Comparison of ENCODE assay signal across 10 cellular contexts in the genomic region with DNA sequence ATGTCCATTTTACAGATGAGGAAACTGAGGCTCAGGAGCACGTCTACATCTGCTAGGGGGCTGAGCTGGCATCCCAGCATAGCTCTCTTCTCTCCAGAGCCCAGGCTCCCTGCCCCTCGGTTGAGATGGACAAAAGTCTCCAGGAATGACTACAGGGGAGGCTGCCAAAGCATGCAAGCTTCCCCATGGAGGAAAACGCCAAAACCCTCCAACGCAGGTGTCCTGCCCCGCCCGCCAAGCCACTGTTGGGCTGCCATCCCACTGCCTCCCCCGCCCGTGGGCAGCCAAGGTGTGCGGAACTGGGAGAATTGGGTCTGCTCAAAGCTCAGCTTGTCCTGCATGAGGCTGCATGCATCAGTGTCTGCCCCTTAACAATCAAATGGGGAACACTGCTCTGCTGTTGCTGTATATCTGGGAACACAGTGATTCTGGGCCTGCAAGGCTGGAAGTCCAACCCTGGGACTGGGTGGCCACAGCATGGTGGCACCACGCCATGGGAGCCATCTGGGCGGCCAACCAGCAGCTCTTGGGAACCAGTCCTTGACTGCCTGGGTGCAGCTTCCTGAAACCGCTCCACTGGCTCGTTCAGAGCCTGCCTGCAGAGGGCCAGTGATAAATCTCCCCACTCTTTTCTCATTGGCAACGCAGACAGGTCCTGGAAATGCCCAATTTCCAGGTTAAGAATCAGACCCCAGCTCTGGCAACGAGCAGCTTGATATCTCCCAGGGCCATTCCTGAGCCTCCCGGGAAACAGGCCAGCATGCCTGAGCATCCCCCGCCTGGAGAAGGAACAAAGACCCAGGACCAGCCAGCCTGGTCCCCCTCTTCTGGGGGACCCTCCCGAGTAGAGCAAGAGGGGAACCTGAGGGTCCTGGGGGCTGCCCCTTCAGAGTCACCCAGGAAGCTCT. TPM values are rescaled to one million over a fixed set of nuclear protein-coding genes. Genes with fewer than 3 reads are reported as not detected.
A peak's percentile ranks its signal among the peaks of the same experiment; 100 is the strongest.
DNase-seq lines count a peak whose midpoint lies in the region; ATAC-seq and TF ChIP-seq lines count a peak whose summit lies in the region.
"Had no signal": no experiment of that assay in that cellular context is flagged by ENCODE, and none has a peak within 500 bp of the region (broad histone marks: within the 10 kb centered on the region; RNA-seq: fewer than 3 reads in every experiment).

No MANE protein-coding gene starts in this region.

- H3K79me1 ChIP-seq in trophoblast cell (ENCODE audit: low read length) = peaks cover 5% of the 10 kb centered on the region

- H2AFZ ChIP-seq in SK-N-SH (ENCODE audit: low read depth) = no peak overlapping the region
- H2AFZ ChIP-seq in trophoblast cell (ENCODE audit: insufficient read depth, low read length, poor library complexity) = no peak overlapping the region

- no peak for ATAC-seq in CD4-positive, CD25-positive, alpha-beta regulatory T cell (ENCODE audit: low read depth in 2 of 2)
- peak in 3 of 4 donors; percentile 20 to 34 (median 30) for ATAC-seq in psoas muscle
- ATAC-seq in GM19455 (IDR thresholded peaks at IDR 0.05; ENCODE audit: unreplicated experiment) = no peak

- H3K18ac ChIP-seq in trophoblast cell (ENCODE audit: low read length) = no peak overlapping the region

- CTCF ChIA-PET in SK-N-SH (lab: Yijun Ruan, JAX) = interaction anchor here (1.1 to 30.3 kb wide), 7 partner anchors 8 to 95 kb away, joined by 3 to 810 read pairs (median 23); partner anchors contain the start of gene GTF3C5

- no peak overlapping the region for H3K14ac ChIP-seq in trophoblast cell (ENCODE audit: low read length)

- no peaks in the 10 kb centered on the region for H3K9me3 Mint-ChIP-seq in CD4-positive, CD25-positive, alpha-beta regulatory T cell

- WGBS in SK-N-SH (ENCODE audit: low lambda C conversion rate) = 91% methylated on average over 10 of the region's 18 CpGs
- 25 to 36% (median 29%) methylated on average over 17 to 18 of the region's 18 CpGs for WGBS in psoas muscle, 3 donors
- WGBS in trophoblast cell (ENCODE audit: extremely low coverage, insufficient coverage, insufficient read length) = no CpG with 5 or more reads among the region's 18 CpGs

- no peaks in the 10 kb centered on the region for H3K27me3 ChIP-seq in CD4-positive, CD25-positive, alpha-beta regulatory T cell (ENCODE audit: control insufficient read depth, insufficient read depth, low read length)
- H3K27me3 ChIP-seq in SK-N-SH (ENCODE audit: insufficient read depth) (no peaks in the 10 kb centered on the region), psoas muscle (ENCODE audit: insufficient read depth in 3 of 3, low read length in 2 of 3) (no peaks in the 10 kb centered on the region), trophoblast cell (ENCODE audit: insufficient read depth, low read length) (no peaks in the 10 kb centered on the region)

- H2BK5ac ChIP-seq in trophoblast cell (ENCODE audit: low read depth, low read length, poor library complexity) = no peak overlapping the region

- no peak overlapping the region for H4K8ac ChIP-seq in trophoblast cell (ENCODE audit: low read depth, low read length)

- H3K4me3 Mint-ChIP-seq in CD4-positive, CD25-positive, alpha-beta regulatory T cell = peak overlapping the region in 3 of 4 donors; percentile 52 to 59 (median 54)

- H3K27me3 Mint-ChIP-seq in CD4-positive, CD25-positive, alpha-beta regulatory T cell = no peaks in the 10 kb centered on the region

- POLR2A ChIA-PET in SK-N-SH (lab: Yijun Ruan, JAX) = interaction anchor here (1.2 to 4.6 kb wide), 3 partner anchors 15 to 31 kb away, joined by 4 to 51 read pairs (median 21); no protein-coding TSS in a partner anchor

- no peaks in the 10 kb centered on the region for H3K9me3 ChIP-seq in CD4-positive, CD25-positive, alpha-beta regulatory T cell (ENCODE audit: control insufficient read depth in 2 of 2, low read length in 2 of 2)
- no peaks in the 10 kb centered on the region for H3K9me3 ChIP-seq in SK-N-SH
- no peaks in the 10 kb centered on the region for H3K9me3 ChIP-seq in psoas muscle
- peaks cover 4% of the 10 kb centered on the region for H3K9me3 ChIP-seq in trophoblast cell (ENCODE audit: insufficient read depth, low read depth, low read length)

- H3F3A ChIP-seq in SK-N-SH (replicated peaks; ENCODE audit: insufficient read depth) = peaks cover 10% of the 10 kb centered on the region

- intact Hi-C loops in head of caudate nucleus (cut with DNase I) (no loop called here), psoas muscle (cut with DNase I) (no loop called here)

- peaks cover 73% of the 10 kb centered on the region for H4K20me1 ChIP-seq in SK-N-SH (ENCODE audit: insufficient read depth)

- H3K79me2 ChIP-seq in SK-N-SH (ENCODE audit: insufficient read depth) (peaks cover 32% of the 10 kb centered on the region), trophoblast cell (ENCODE audit: control insufficient read depth, insufficient read depth, low read length, poor library complexity) (peaks cover 6% of the 10 kb centered on the region)

- H3K36me3 Mint-ChIP-seq in CD4-positive, CD25-positive, alpha-beta regulatory T cell = no peaks in the 10 kb centered on the region

- no peak overlapping the region for H4K91ac ChIP-seq in trophoblast cell (ENCODE audit: low read depth, low read length)

- H3K27ac ChIP-seq in CD4-positive, CD25-positive, alpha-beta regulatory T cell (ENCODE audit: insufficient read depth, low read length, poor library complexity, severe bottlenecking) = peak overlapping the region; percentile 15
- H3K27ac ChIP-seq in SK-N-SH (ENCODE audit: low read depth in 2 of 2, low read length in 1 of 2) (peak overlapping the region in 1 of 2 experiments; percentile 99; a peak in 2 of 4 replicates), psoas muscle (peak overlapping the region; percentile 90), trophoblast cell (ENCODE audit: low read depth, low read length) (no peak overlapping the region)

- no peak overlapping the region for H3K23ac ChIP-seq in trophoblast cell (ENCODE audit: low read length)

- no peaks in the 10 kb centered on the region for H3K36me3 ChIP-seq in CD4-positive, CD25-positive, alpha-beta regulatory T cell (ENCODE audit: control insufficient read depth, insufficient read depth, low read length)
- H3K36me3 ChIP-seq in SK-N-SH (replicated peaks in 1 of 2; ENCODE audit: control insufficient read depth in 1 of 2, insufficient read depth in 2 of 2, low read length in 1 of 2) = peaks cover 0 to 5% of the 10 kb centered on the region in 2 experiments
- no peaks in the 10 kb centered on the region for H3K36me3 ChIP-seq in psoas muscle (ENCODE audit: insufficient read depth in 1 of 2, low read depth in 1 of 2)
- H3K36me3 ChIP-seq in trophoblast cell (ENCODE audit: control insufficient read depth in 1 of 2, insufficient read depth in 2 of 2, low read length in 2 of 2) = no peaks in the 10 kb centered on the region

- H3K4me1 Mint-ChIP-seq in CD4-positive, CD25-positive, alpha-beta regulatory T cell = peaks cover 0 to 87% (median 29%) of the 10 kb centered on the region in 4 donors

- H2AK5ac ChIP-seq in trophoblast cell (ENCODE audit: low read length) = no peak overlapping the region

- H3K4me2 ChIP-seq in SK-N-SH (no peak overlapping the region; the same call in 1 of the 2 replicates), trophoblast cell (ENCODE audit: low read length) (no peak overlapping the region)

- TF ChIP-seq EP300 in SK-N-SH (IDR thresholded peaks at IDR 0.05; ENCODE audit: borderline replicate concordance in 1 of 2, low read depth in 1 of 2, low read length in 1 of 2) = peak in 1 of 2 experiments; percentile 23; a peak in 1 of 4 replicates

- H3K4ac ChIP-seq in trophoblast cell (ENCODE audit: low read depth, low read length) = no peak overlapping the region

- H3K4me3 ChIP-seq in CD4-positive, CD25-positive, alpha-beta regulatory T cell (ENCODE audit: low read depth, low read length) = no peak overlapping the region
- H3K4me3 ChIP-seq in SK-N-SH (ENCODE audit: low read depth in 2 of 2, low read length in 1 of 2) (no peak overlapping the region; a peak in 1 of 4 replicates), psoas muscle (peak overlapping the region; percentile 93), trophoblast cell (ENCODE audit: low read depth, low read length) (no peak overlapping the region)

- peaks cover 94% of the 10 kb centered on the region for H3K4me1 ChIP-seq in CD4-positive, CD25-positive, alpha-beta regulatory T cell (ENCODE audit: control insufficient read depth, insufficient read depth, low read length, poor library complexity, severe bottlenecking)
- H3K4me1 ChIP-seq in SK-N-SH (ENCODE audit: control insufficient read depth in 1 of 2, insufficient read depth in 2 of 2, low read depth in 1 of 2, low read length in 1 of 2) (peaks cover 22 to 85% of the 10 kb centered on the region in 2 experiments), psoas muscle (peaks cover 84% of the 10 kb centered on the region), trophoblast cell (ENCODE audit: control insufficient read depth in 1 of 2, insufficient read depth in 2 of 2, low read length in 2 of 2) (peaks cover 30 to 41% of the 10 kb centered on the region in 2 experiments)

- no peak for DNase-seq in CD4-positive, CD25-positive, alpha-beta regulatory T cell
- DNase-seq in SK-N-SH = peak; percentile 69
- peak; percentile 78 to 96 (median 92) for DNase-seq in head of caudate nucleus
- peak; percentile 77 to 90 for DNase-seq in psoas muscle
- no peak for DNase-seq in stimulated activated CD4-positive, alpha-beta T cell treated with anti-CD3 and anti-CD28 coated beads, Interleukin-12 subunit alpha, Interleukin-12 subunit beta, amount 100 ng/mL, for 4 hours
- DNase-seq in trophoblast cell = no peak
- no peak for DNase-seq in activated CD8-positive, alpha-beta memory T cell treated with anti-CD3 and anti-CD28 coated beads, Interleukin-2, amount 50 U/mL, for 4 hours
- DNase-seq: activated naive CD4-positive, alpha-beta T cell; KBM-7 had no signal

- no peak for TF ChIP-seq CTCF in SK-N-SH (IDR thresholded peaks at IDR 0.05)
- TF ChIP-seq CTCF in psoas muscle (IDR thresholded peaks at IDR 0.05) = peak; percentile 9

- H2BK12ac ChIP-seq in trophoblast cell (ENCODE audit: low read length) = no peak overlapping the region

- H3K9ac ChIP-seq in SK-N-SH (no peak overlapping the region), trophoblast cell (ENCODE audit: low read length) (no peak overlapping the region)

- H3K27ac Mint-ChIP-seq in CD4-positive, CD25-positive, alpha-beta regulatory T cell = peak overlapping the region; percentile 23 to 78 (median 71)

- no peak overlapping the region for H2BK120ac ChIP-seq in trophoblast cell (ENCODE audit: insufficient read depth, low read length, poor library complexity)

- no peak; the same call in 1 of the 2 replicates for TF ChIP-seq RAD21 in SK-N-SH (IDR thresholded peaks at IDR 0.05; ENCODE audit: low read length)

- H3K9me2 ChIP-seq in SK-N-SH = no peaks in the 10 kb centered on the region

- H4K12ac ChIP-seq in trophoblast cell (ENCODE audit: low read depth, low read length) = no peak overlapping the region

RNA-seq across cellular contexts. Expression of gene RALGDS, which starts 3.5 kb away (rescaled TPM):
- 228 TPM for total RNA-seq in CD4-positive, CD25-positive, alpha-beta regulatory T cell
- polyA plus RNA-seq in CD4-positive, CD25-positive, alpha-beta regulatory T cell = 10 to 100 TPM; 34.6 to 64.2 (median 49.2) TPM
- polyA plus RNA-seq in SK-N-SH (2012; rRNA removed) = 64.1 and 64.7 TPM in 2 replicates
- polyA plus RNA-seq in SK-N-SH (2012; cell fraction: cytosol; rRNA removed) = 29.8 and 47.9 TPM in 2 replicates
- polyA plus RNA-seq in SK-N-SH (2012; cell fraction: nucleus; rRNA removed) = 152 and 169 TPM in 2 replicates
- total RNA-seq in psoas muscle = 10 to 100 TPM; 13.3 to 64.6 (median 21.4) TPM
- polyA plus RNA-seq in psoas muscle = 10 to 100 TPM; 12.3 to 21.1 (median 17.2) TPM
- 39.2 and 39.5 TPM in 2 replicates for polyA plus RNA-seq in trophoblast cell (2013)

RNA-seq across cellular contexts. Expression of gene GBGT1, which starts 46.2 kb away (rescaled TPM):
- total RNA-seq in CD4-positive, CD25-positive, alpha-beta regulatory T cell = 1.5 TPM
- polyA plus RNA-seq in CD4-positive, CD25-positive, alpha-beta regulatory T cell = 1 to 10 TPM in 1 of 4 donors, under 1 TPM in 1, not detected in 2; 0.67 to 1.6 TPM
- polyA plus RNA-seq in SK-N-SH (2012; rRNA removed) (0.45 and 0.51 TPM in 2 replicates), psoas muscle (1 to 10 TPM; 1.6 to 2.9 (median 2.7) TPM)
- polyA plus RNA-seq in SK-N-SH (2012; cell fraction: cytosol; rRNA removed) = 0.22 and 0.30 TPM in 2 replicates
- polyA plus RNA-seq in SK-N-SH (2012; cell fraction: nucleus; rRNA removed) = 1.1 and 1.7 TPM in 2 replicates
- 1 to 10 TPM; 2.0 to 4.4 (median 3.3) TPM for total RNA-seq in psoas muscle
- 10.3 and 11.1 TPM in 2 replicates for polyA plus RNA-seq in trophoblast cell (2013)

RNA-seq across cellular contexts. Expression of gene CEL, which starts 55.7 kb away (rescaled TPM):
- total RNA-seq in CD4-positive, CD25-positive, alpha-beta regulatory T cell = 0.37 TPM
- polyA plus RNA-seq in CD4-positive, CD25-positive, alpha-beta regulatory T cell = not detected
- 0.75 and 0.87 TPM in 2 replicates for polyA plus RNA-seq in SK-N-SH (2012; rRNA removed)
- polyA plus RNA-seq in SK-N-SH (2012; cell fraction: cytosol; rRNA removed) = 0.24 and 0.35 TPM in 2 replicates
- 6.3 and 7.8 TPM in 2 replicates for polyA plus RNA-seq in SK-N-SH (2012; cell fraction: nucleus; rRNA removed)
- 1 to 10 TPM in 1 of 4 donors, under 1 TPM in 3; 0.34 to 2.0 (median 0.63) TPM for total RNA-seq in psoas muscle
- under 1 TPM; 0.10 to 0.61 (median 0.21) TPM for polyA plus RNA-seq in psoas muscle
- 1.3 and 1.6 TPM in 2 replicates for polyA plus RNA-seq in trophoblast cell (2013)

Comparison
In these comparisons a context has a peak if more than half of its experiments do, and no peak if none do; other contexts are left out.
1. ATAC-seq: peak in psoas muscle (3 of 4); none in CD4-positive, CD25-positive, alpha-beta regulatory T cell (0 of 2) and GM19455 (single experiment).
2. DNase-seq: peak in SK-N-SH (single experiment), head of caudate nucleus (42 of 42) and psoas muscle (2 of 2); none in CD4-positive, CD25-positive, alpha-beta regulatory T cell (0 of 3), stimulated activated CD4-positive, alpha-beta T cell treated with anti-CD3 and anti-CD28 coated beads, Interleukin-12 subunit alpha, Interleukin-12 subunit beta, amount 100 ng/mL, for 4 hours (single experiment), trophoblast cell (0 of 2) and activated CD8-positive, alpha-beta memory T cell treated with anti-CD3 and anti-CD28 coated beads, Interleukin-2, amount 50 U/mL, for 4 hours (single experiment).